10 cellular contexts compared by ENCODE assay signal in the genomic region with DNA sequence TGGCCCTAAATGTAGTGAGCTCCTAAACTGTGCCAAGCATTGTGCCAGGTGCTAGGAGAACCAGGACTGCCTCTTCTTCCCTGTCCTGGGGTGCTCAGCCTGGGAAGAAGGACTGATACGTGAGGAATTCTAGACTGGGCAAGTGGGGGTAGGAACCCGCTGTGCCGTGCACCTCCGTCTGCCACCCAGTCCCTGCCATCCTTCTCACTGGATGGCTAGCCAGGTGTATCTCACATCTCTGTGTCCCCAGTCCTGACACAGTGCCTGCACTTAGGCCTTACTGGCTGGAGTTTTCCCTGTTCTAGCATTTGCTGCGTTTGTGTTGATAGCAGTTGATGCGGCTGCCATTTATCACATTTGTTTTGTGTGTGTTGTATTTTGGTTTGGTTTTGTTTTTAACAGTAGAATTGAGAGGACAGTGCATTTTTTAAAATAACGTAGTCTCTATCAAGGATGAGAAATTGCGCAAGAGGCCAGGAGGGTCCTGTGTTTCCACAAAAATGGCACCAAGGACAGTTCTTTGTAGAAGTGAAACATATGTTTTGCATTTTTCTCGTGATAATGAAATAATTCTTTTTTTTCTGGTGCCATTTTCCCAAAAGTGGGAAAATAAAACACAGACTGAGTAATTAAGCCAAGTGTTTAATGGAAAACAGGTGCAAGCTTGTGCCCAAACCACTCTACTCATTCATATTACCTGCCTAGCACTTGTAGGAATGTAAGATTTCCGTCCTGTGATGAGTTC. TPM values are rescaled to one million over a fixed set of nuclear protein-coding genes. Genes with fewer than 3 reads are reported as not detected.
DNase-seq lines count a peak whose midpoint lies in the region; ATAC-seq and TF ChIP-seq lines count a peak whose summit lies in the region.
"Had no signal": no experiment of that assay in that cellular context is flagged by ENCODE, and none has a peak within 500 bp of the region (broad histone marks: within the 10 kb centered on the region; RNA-seq: fewer than 3 reads in every experiment).

No MANE protein-coding gene starts in this region.

- peaks cover 22 to 72% (median 54%) of the 10 kb centered on the region in 11 experiments for H3K36me3 ChIP-seq in BLaER1 treated with 17β-estradiol and CSF1 and Interleukin-3, amounts not matched to agents 10 nM and 100 nM
- H3K36me3 ChIP-seq in breast epithelium = no peaks in the 10 kb centered on the region

- H4K20me1 ChIP-seq in BLaER1 treated with 17β-estradiol and CSF1 and Interleukin-3, amounts not matched to agents 10 nM and 100 nM = peaks cover 0 to 10% (median 0%) of the 10 kb centered on the region in 11 experiments; a peak in 2 of 22 replicates

- peak overlapping the region in 5 of 10 experiments; percentile 10 to 21 (median 15); a peak in 4 of 20 replicates for H3K4me3 ChIP-seq in BLaER1 treated with 17β-estradiol and CSF1 and Interleukin-3, amounts not matched to agents 10 nM and 100 nM
- H3K4me3 ChIP-seq in HL-60 (replicated peaks; ENCODE audit: insufficient read depth, low read length) (no peak overlapping the region), breast epithelium (no peak overlapping the region)

- peaks cover 0 to 19% (median 11%) of the 10 kb centered on the region in 11 experiments; a peak in 15 of 22 replicates for H3K9me3 ChIP-seq in BLaER1 treated with 17β-estradiol and CSF1 and Interleukin-3, amounts not matched to agents 10 nM and 100 nM (replicated peaks in 1 of 11)
- H3K9me3 ChIP-seq in breast epithelium = no peaks in the 10 kb centered on the region

- H3K4me2 ChIP-seq in BLaER1 treated with 17β-estradiol and CSF1 and Interleukin-3, amounts not matched to agents 10 nM and 100 nM = peak overlapping the region in 10 of 11 experiments; percentile 20 to 87 (median 81); a peak in 20 of 22 replicates

- H3K27ac Mint-ChIP-seq in nephron progenitor cell (peak overlapping the region; percentile 68), type B pancreatic cell (no peak overlapping the region)

- H3K4me1 Mint-ChIP-seq in nephron progenitor cell (peaks cover 61% of the 10 kb centered on the region), type B pancreatic cell (ENCODE audit: unreplicated experiment) (peaks cover 17% of the 10 kb centered on the region)

- no peak overlapping the region for H3K4me3 Mint-ChIP-seq in nephron progenitor cell
- H3K4me3 Mint-ChIP-seq in type B pancreatic cell = no peak overlapping the region

- H3K9ac ChIP-seq in BLaER1 treated with 17β-estradiol and CSF1 and Interleukin-3, amounts not matched to agents 10 nM and 100 nM = peak overlapping the region in 10 of 11 experiments; percentile 20 to 79 (median 73); a peak in 19 of 22 replicates

- no peaks in the 10 kb centered on the region for H3K27me3 ChIP-seq in BLaER1 treated with 17β-estradiol and CSF1 and Interleukin-3, amounts not matched to agents 10 nM and 100 nM
- no peaks in the 10 kb centered on the region for H3K27me3 ChIP-seq in HL-60 (ENCODE audit: insufficient read depth, poor library complexity, severe bottlenecking)
- no peaks in the 10 kb centered on the region for H3K27me3 ChIP-seq in breast epithelium

- TF ChIP-seq CTCF in HL-60 (IDR thresholded peaks at IDR 0.05; ENCODE audit: insufficient read depth, low read length) (no peak), breast epithelium (IDR thresholded peaks at IDR 0.05) (no peak), nephron progenitor cell (IDR thresholded peaks at IDR 0.05) (no peak), type B pancreatic cell (conservative IDR thresholded peaks at IDR 0.05) (no peak)

- ATAC-seq in HG02870 (IDR thresholded peaks at IDR 0.05; ENCODE audit: unreplicated experiment) (no peak), GM19455 (IDR thresholded peaks at IDR 0.05; ENCODE audit: unreplicated experiment) (no peak)

- H3K27me3 Mint-ChIP-seq in nephron progenitor cell (ENCODE audit: low read depth, poor library complexity) (no peaks in the 10 kb centered on the region), type B pancreatic cell (no peaks in the 10 kb centered on the region)

- no peak for TF ChIP-seq POLR2A in breast epithelium (IDR thresholded peaks at IDR 0.05)

- H3K4me1 ChIP-seq in BLaER1 treated with 17β-estradiol and CSF1 and Interleukin-3, amounts not matched to agents 10 nM and 100 nM = peaks cover 0 to 100% (median 87%) of the 10 kb centered on the region in 10 experiments; a peak in 18 of 20 replicates
- no peaks in the 10 kb centered on the region for H3K4me1 ChIP-seq in breast epithelium

- H3K36me3 Mint-ChIP-seq in nephron progenitor cell (ENCODE audit: low read depth) (peaks cover 53% of the 10 kb centered on the region), type B pancreatic cell (peaks cover 34% of the 10 kb centered on the region)

- H3K27ac ChIP-seq in BLaER1 treated with 17β-estradiol and CSF1 and Interleukin-3, amounts not matched to agents 10 nM and 100 nM = peak overlapping the region; percentile 57 to 98 (median 93)
- peak overlapping the region; percentile 93 for H3K27ac ChIP-seq in HL-60 (replicated peaks)
- peak overlapping the region; percentile 70 to 88 for H3K27ac ChIP-seq in breast epithelium

- intact Hi-C loops in breast epithelium (cut with DNase I; ENCODE audit: low total_unique reads) = no loop called here

- H3K9me3 Mint-ChIP-seq in nephron progenitor cell (peaks cover 7% of the 10 kb centered on the region), type B pancreatic cell (no peaks in the 10 kb centered on the region)

- DNase-seq in HL-60 (ENCODE audit: low read depth in 1 of 2, low spot score in 1 of 2) (no peak), breast epithelium (ENCODE audit: low spot score in 2 of 2) (no peak), nephron progenitor cell (no peak), NCI-H1105 treated with DMSO at 0.1 percent for 48 hours (lab: John Stamatoyannopoulos, UW) (no peak), type B pancreatic cell (ENCODE audit: extremely low spot score, unreplicated experiment) (no peak)
- DNase-seq: effector CD8-positive, alpha-beta T cell; retina had no signal

RNA-seq across cellular contexts. Expression of a gene that starts 4.7 kb away (rescaled TPM):
- total RNA-seq in breast epithelium (10 to 100 TPM; 10.2 to 30.1 (median 21.4) TPM), type B pancreatic cell (ENCODE audit: low replicate concordance) (not detected in 2 replicates)

RNA-seq across cellular contexts. Expression of a gene that starts 53.7 kb away (rescaled TPM):
- total RNA-seq in breast epithelium (under 1 TPM in 1 of 3 donors, not detected in 2; 0.32 TPM), type B pancreatic cell (ENCODE audit: low replicate concordance) (not detected in 2 replicates)
